29 cellular contexts compared by ENCODE assay signal in genomic region chrX:74585766-74586165, GRCh38.
"Had no signal": no experiment of that assay in that cellular context is flagged by ENCODE, and none has a peak within 500 bp of the region (broad histone marks: within the 10 kb centered on the region; RNA-seq: fewer than 3 reads in every experiment).

No MANE protein-coding gene starts in this region.

- ATAC-seq: foreskin keratinocyte; left colon; lower lobe of right lung; natural killer cell treated with Interleukin-12 subunit alpha and Interleukin-12 subunit beta and Interleukin-15 and Interleukin-18, amount 100 ng/mL, for 72 hours; pancreas; right lobe of liver had no signal

- H3K4me1 Mint-ChIP-seq: memory B cell had no signal

- H3K27ac Mint-ChIP-seq: dendritic cell treated with granulocyte-macrophage colony-stimulating factor and Interleukin-4, amounts not matched to agents 40 ng/mL and 50 ng/mL, for 4 days; immature natural killer cell; memory B cell; natural killer cell treated with Interleukin-12 subunit alpha and Interleukin-12 subunit beta and Interleukin-15 and Interleukin-18, amount 100 ng/mL, for 72 hours; progenitor cell of endocrine pancreas had no signal

- H3K36me3 ChIP-seq: colonic mucosa, left ventricle myocardium inferior, pancreas, thyroid gland, vagina had no signal

- H3K27me3 Mint-ChIP-seq: dendritic cell treated with granulocyte-macrophage colony-stimulating factor and Interleukin-4, amounts not matched to agents 40 ng/mL and 50 ng/mL, for 4 days; memory B cell; naive B cell; progenitor cell of endocrine pancreas had no signal

- H3K4me1 ChIP-seq: colonic mucosa, esophagus muscularis mucosa, foreskin keratinocyte, left ventricle myocardium inferior, lower lobe of right lung, pancreas, right lobe of liver, stomach, thyroid gland, vagina had no signal

- DNase-seq: colonic mucosa; effector memory CD4-positive, alpha-beta T cell; foreskin keratinocyte; hypothalamus; immature natural killer cell; islet precursor cell; kidney glomerular epithelial cell; left colon; left ventricle myocardium inferior; lower lobe of right lung; naive B cell; pancreas; right lobe of liver; small intestine; stimulated activated CD4-positive, alpha-beta T cell treated with anti-CD3 and anti-CD28 coated beads, Interleukin-15, amount 100 ng/mL, for 24 hours; stimulated activated CD4-positive, alpha-beta T cell treated with anti-CD3 and anti-CD28 coated beads, Interleukin-2, amount 100 ng/mL, for 48 hours; stimulated activated naive CD4-positive, alpha-beta T cell treated with Interleukin-2 at 50 U/mL for 16 hours; stomach; thyroid gland; trophoblast cell had no signal

- H3K4me3 Mint-ChIP-seq: dendritic cell treated with granulocyte-macrophage colony-stimulating factor and Interleukin-4, amounts not matched to agents 40 ng/mL and 50 ng/mL, for 4 days; immature natural killer cell; memory B cell; naive B cell; natural killer cell treated with Interleukin-12 subunit alpha and Interleukin-12 subunit beta and Interleukin-15 and Interleukin-18, amount 100 ng/mL, for 72 hours; neural crest cell had no signal

- H3K27me3 ChIP-seq: colonic mucosa, esophagus muscularis mucosa, foreskin keratinocyte, neutrophil, pancreas, right lobe of liver, stomach, thyroid gland, vagina had no signal

- H3K4me3 ChIP-seq: colonic mucosa, esophagus muscularis mucosa, left ventricle myocardium inferior, lower lobe of right lung, pancreas, right lobe of liver, stomach, thyroid gland, vagina had no signal

- H3K27ac ChIP-seq: colonic mucosa, esophagus muscularis mucosa, foreskin keratinocyte, left ventricle myocardium inferior, lower lobe of right lung, neutrophil, pancreas, right lobe of liver, stomach, thyroid gland, vagina had no signal

- H3K36me3 Mint-ChIP-seq: naive B cell had no signal

- H3K9me3 ChIP-seq: colonic mucosa, esophagus muscularis mucosa, left ventricle myocardium inferior, lower lobe of right lung, neutrophil, pancreas, right lobe of liver, stomach, thyroid gland, vagina had no signal

- H3K9me3 Mint-ChIP-seq: dendritic cell treated with granulocyte-macrophage colony-stimulating factor and Interleukin-4, amounts not matched to agents 40 ng/mL and 50 ng/mL, for 4 days; immature natural killer cell; memory B cell; naive B cell; natural killer cell treated with Interleukin-12 subunit alpha and Interleukin-12 subunit beta and Interleukin-15 and Interleukin-18, amount 100 ng/mL, for 72 hours; neural crest cell had no signal

- FAIRE-seq: endothelial cell of umbilical vein, pancreas, small intestine had no signal
